ENCODE assay signal across 1 cellular context in the genomic region with DNA sequence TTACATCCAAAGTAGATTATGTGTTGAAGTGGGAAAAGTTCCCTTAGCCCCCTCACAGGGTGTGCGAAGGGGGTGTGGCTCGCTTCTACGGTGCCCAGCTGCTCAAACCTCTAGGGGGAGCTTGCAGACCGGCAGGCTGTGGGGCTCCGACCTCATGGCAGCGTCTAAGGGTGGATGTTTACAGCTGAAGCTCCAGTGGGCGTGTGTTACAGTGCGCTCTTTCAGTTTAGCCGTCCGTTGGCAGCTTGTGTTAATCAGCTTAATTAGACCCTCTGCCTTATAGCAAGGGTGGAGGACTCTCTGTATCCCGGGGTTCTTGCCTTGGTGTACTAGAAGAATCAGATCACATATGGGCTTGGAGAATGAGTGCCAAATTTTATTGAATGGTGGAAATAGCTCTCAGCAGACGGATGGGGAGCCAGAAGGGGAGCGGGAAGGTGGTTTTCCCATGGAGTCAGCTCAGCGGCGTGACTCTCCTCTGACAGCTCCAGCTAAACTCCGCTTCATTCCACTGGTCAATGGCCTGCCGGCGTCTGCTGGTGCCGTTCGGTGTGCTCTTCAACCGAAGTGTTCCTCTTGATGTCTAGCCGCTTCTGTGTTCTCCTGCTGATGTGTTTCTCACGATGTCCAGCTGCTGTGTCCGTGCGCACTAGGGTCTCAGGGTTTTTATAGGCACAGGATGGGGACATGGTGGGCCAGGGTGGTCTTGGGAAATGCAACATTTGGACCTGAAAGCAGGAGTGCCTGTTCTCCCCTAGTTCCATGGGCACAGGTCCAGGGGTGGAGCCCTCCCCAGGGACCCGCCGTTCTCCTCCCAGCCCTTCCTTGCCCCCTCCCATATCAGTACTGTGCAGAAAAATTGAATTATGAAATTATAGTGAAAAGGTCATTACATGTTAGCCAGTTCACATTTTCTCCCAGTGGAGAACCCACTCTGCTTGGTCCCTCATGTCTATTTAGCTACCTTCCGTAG.
TF ChIP-seq lines count a peak whose summit lies in the region.

No MANE protein-coding gene starts in this region.

TF ChIP-seq in K562, 482 proteins besides CTCF, POLR2A, EP300 and RAD21 (continued from another document and continues in another):
- TF ChIP-seq, protein P1, sequence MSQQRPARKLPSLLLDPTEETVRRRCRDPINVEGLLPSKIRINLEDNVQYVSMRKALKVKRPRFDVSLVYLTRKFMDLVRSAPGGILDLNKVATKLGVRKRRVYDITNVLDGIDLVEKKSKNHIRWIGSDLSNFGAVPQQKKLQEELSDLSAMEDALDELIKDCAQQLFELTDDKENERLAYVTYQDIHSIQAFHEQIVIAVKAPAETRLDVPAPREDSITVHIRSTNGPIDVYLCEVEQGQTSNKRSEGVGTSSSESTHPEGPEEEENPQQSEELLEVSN (IDR thresholded peaks at IDR 0.05; ENCODE audit: borderline replicate concordance in 1 of 2, extremely low read depth in 1 of 2, insufficient read depth in 1 of 2, insufficient read length in 1 of 2, low read depth in 1 of 2, low read length in 1 of 2, poor library complexity in 1 of 2, severe bottlenecking in 1 of 2): peak; percentile 26 to 76
- TF ChIP-seq TRIM28 (IDR thresholded peaks at IDR 0.05): 0 out of 2 replicates have a peak, but pooled peaks have one; percentile 50
- TF ChIP-seq CC2D1A (IDR thresholded peaks at IDR 0.05): peak; percentile 32; the same call in 1 of the 2 replicates
- 0 out of 2 replicates have a peak, but pooled peaks have one; percentile 33 for TF ChIP-seq CBX1 (IDR thresholded peaks at IDR 0.05; ENCODE audit: low read depth)
- TF ChIP-seq KLF16 (IDR thresholded peaks at IDR 0.05): peak; percentile 45; the same call in 1 of the 2 replicates
- TF ChIP-seq, protein P2, sequence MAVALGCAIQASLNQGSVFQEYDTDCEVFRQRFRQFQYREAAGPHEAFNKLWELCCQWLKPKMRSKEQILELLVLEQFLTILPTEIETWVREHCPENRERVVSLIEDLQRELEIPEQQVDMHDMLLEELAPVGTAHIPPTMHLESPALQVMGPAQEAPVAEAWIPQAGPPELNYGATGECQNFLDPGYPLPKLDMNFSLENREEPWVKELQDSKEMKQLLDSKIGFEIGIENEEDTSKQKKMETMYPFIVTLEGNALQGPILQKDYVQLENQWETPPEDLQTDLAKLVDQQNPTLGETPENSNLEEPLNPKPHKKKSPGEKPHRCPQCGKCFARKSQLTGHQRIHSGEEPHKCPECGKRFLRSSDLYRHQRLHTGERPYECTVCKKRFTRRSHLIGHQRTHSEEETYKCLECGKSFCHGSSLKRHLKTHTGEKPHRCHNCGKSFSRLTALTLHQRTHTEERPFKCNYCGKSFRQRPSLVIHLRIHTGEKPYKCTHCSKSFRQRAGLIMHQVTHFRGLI (CRISPR knock-in tag; IDR thresholded peaks at IDR 0.05): no peak
- TF ChIP-seq ZKSCAN1 (IDR thresholded peaks at IDR 0.05; ENCODE audit: low read depth, low read length): 0 out of 2 replicates have a peak, but pooled peaks have one; percentile 61
- no peak for TF ChIP-seq SAFB2 (IDR thresholded peaks at IDR 0.05; ENCODE audit: borderline replicate concordance, low read depth, low read length, severe bottlenecking)
- no peak for TF ChIP-seq SIRT6 (IDR thresholded peaks at IDR 0.05; ENCODE audit: low read depth, low read length)
- no peak for TF ChIP-seq KAT8 (IDR thresholded peaks at IDR 0.05; ENCODE audit: low read depth)
- no peak for TF ChIP-seq LARP7 (IDR thresholded peaks at IDR 0.05)
- peak; percentile 79 for TF ChIP-seq DACH1 (IDR thresholded peaks at IDR 0.05; ENCODE audit: partially characterized antibody)
- TF ChIP-seq HDAC2 (IDR thresholded peaks at IDR 0.05): peak; percentile 70; the same call in 1 of the 2 replicates
- TF ChIP-seq HDAC1 (IDR thresholded peaks at IDR 0.05): peak in 1 of 2 experiments; percentile 70; a peak in 1 of 4 replicates
- TF ChIP-seq SP1 (CRISPR knock-in tag; IDR thresholded peaks at IDR 0.05): peak; percentile 76
- TF ChIP-seq FOXP1 (CRISPR knock-in tag; IDR thresholded peaks at IDR 0.05): no peak
- 0 out of 2 replicates have a peak, but pooled peaks have one; percentile 15 for TF ChIP-seq EHMT2 (IDR thresholded peaks at IDR 0.05)
- peak; percentile 49 for TF ChIP-seq EGR1 (conservative IDR thresholded peaks at IDR 0.05)
- TF ChIP-seq KLF13 (tag; IDR thresholded peaks at IDR 0.05; ENCODE audit: borderline replicate concordance, low read depth): peak; percentile 99
- peak in 1 of 2 experiments; percentile 66; a peak in 2 of 4 replicates for TF ChIP-seq MAZ (CRISPR knock-in tag; conservative IDR thresholded peaks at IDR 0.05 in 1 of 2, IDR thresholded peaks at IDR 0.05 in 1 of 2)
- TF ChIP-seq ZNF384 (IDR thresholded peaks at IDR 0.05; ENCODE audit: low read depth, low read length): 0 out of 2 replicates have a peak, but pooled peaks have one; percentile 19
- TF ChIP-seq, protein P3, sequence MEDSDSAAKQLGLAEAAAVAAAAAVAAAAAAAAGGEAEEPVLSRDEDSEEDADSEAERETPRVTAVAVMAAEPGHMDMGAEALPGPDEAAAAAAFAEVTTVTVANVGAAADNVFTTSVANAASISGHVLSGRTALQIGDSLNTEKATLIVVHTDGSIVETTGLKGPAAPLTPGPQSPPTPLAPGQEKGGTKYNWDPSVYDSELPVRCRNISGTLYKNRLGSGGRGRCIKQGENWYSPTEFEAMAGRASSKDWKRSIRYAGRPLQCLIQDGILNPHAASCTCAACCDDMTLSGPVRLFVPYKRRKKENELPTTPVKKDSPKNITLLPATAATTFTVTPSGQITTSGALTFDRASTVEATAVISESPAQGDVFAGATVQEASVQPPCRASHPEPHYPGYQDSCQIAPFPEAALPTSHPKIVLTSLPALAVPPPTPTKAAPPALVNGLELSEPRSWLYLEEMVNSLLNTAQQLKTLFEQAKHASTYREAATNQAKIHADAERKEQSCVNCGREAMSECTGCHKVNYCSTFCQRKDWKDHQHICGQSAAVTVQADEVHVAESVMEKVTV (CRISPR knock-in tag; IDR thresholded peaks at IDR 0.05): peak; percentile 86
- TF ChIP-seq RB1 (IDR thresholded peaks at IDR 0.05; ENCODE audit: low read depth): peak; percentile 71; the same call in 1 of the 2 replicates
- peak; percentile 86 for TF ChIP-seq ZNF12 (CRISPR knock-in tag; IDR thresholded peaks at IDR 0.05)
- TF ChIP-seq TEAD4 (IDR thresholded peaks at IDR 0.05; ENCODE audit: low read length): no peak
- no peak for TF ChIP-seq TEAD4 (CRISPR knock-in tag; IDR thresholded peaks at IDR 0.05; ENCODE audit: borderline replicate concordance)
- TF ChIP-seq, protein P4, sequence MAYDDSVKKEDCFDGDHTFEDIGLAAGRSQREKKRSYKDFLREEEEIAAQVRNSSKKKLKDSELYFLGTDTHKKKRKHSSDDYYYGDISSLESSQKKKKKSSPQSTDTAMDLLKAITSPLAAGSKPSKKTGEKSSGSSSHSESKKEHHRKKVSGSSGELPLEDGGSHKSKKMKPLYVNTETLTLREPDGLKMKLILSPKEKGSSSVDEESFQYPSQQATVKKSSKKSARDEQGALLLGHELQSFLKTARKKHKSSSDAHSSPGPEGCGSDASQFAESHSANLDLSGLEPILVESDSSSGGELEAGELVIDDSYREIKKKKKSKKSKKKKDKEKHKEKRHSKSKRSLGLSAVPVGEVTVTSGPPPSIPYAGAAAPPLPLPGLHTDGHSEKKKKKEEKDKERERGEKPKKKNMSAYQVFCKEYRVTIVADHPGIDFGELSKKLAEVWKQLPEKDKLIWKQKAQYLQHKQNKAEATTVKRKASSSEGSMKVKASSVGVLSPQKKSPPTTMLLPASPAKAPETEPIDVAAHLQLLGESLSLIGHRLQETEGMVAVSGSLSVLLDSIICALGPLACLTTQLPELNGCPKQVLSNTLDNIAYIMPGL (CRISPR knock-in tag; IDR thresholded peaks at IDR 0.05): no peak
- TF ChIP-seq CBX3 (IDR thresholded peaks at IDR 0.05; ENCODE audit: borderline replicate concordance in 1 of 2, low read length in 2 of 2): peak in 1 of 2 experiments; percentile 12; a peak in 1 of 3 replicates
- TF ChIP-seq, protein P5, sequence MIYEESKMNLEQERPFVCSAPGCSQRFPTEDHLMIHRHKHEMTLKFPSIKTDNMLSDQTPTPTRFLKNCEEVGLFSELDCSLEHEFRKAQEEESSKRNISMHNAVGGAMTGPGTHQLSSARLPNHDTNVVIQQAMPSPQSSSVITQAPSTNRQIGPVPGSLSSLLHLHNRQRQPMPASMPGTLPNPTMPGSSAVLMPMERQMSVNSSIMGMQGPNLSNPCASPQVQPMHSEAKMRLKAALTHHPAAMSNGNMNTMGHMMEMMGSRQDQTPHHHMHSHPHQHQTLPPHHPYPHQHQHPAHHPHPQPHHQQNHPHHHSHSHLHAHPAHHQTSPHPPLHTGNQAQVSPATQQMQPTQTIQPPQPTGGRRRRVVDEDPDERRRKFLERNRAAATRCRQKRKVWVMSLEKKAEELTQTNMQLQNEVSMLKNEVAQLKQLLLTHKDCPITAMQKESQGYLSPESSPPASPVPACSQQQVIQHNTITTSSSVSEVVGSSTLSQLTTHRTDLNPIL (CRISPR knock-in tag; IDR thresholded peaks at IDR 0.05): no peak
- TF ChIP-seq TCF3 (CRISPR knock-in tag; IDR thresholded peaks at IDR 0.05): peak; percentile 22; the same call in 1 of the 2 replicates
- TF ChIP-seq ATF7 (IDR thresholded peaks at IDR 0.05): 0 out of 2 replicates have a peak, but pooled peaks have one; percentile 39
- no peak for TF ChIP-seq ZNF140 (CRISPR knock-in tag; IDR thresholded peaks at IDR 0.05)
- TF ChIP-seq EP400 (IDR thresholded peaks at IDR 0.05): peak; percentile 71
- 0 out of 2 replicates have a peak, but pooled peaks have one; percentile 5 for TF ChIP-seq SMAD3 (CRISPR knock-in tag; conservative IDR thresholded peaks at IDR 0.05)
- TF ChIP-seq, protein P6, sequence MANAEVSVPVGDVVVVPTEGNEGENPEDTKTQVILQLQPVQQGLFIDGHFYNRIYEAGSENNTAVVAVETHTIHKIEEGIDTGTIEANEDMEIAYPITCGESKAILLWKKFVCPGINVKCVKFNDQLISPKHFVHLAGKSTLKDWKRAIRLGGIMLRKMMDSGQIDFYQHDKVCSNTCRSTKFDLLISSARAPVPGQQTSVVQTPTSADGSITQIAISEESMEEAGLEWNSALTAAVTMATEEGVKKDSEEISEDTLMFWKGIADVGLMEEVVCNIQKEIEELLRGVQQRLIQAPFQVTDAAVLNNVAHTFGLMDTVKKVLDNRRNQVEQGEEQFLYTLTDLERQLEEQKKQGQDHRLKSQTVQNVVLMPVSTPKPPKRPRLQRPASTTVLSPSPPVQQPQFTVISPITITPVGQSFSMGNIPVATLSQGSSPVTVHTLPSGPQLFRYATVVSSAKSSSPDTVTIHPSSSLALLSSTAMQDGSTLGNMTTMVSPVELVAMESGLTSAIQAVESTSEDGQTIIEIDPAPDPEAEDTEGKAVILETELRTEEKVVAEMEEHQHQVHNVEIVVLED (CRISPR knock-in tag; IDR thresholded peaks at IDR 0.05): no peak
- peak; percentile 97 to 99 for TF ChIP-seq FOXK2 (conservative IDR thresholded peaks at IDR 0.05 in 1 of 2, IDR thresholded peaks at IDR 0.05 in 1 of 2; ENCODE audit: low read depth in 2 of 2)
- no peak for TF ChIP-seq SMARCE1 (IDR thresholded peaks at IDR 0.05)
- no peak for TF ChIP-seq HMG20B (CRISPR knock-in tag; IDR thresholded peaks at IDR 0.05)
- TF ChIP-seq YY1 (IDR thresholded peaks at IDR 0.05; ENCODE audit: borderline replicate concordance in 1 of 3, control insufficient read depth in 1 of 3, extremely low read depth in 1 of 3, insufficient read depth in 3 of 3, insufficient read length in 1 of 3, insufficient replicate concordance in 2 of 3, low read depth in 1 of 3, low read length in 2 of 3): peak in 2 of 3 experiments; percentile 31 to 41
- TF ChIP-seq SIN3A (IDR thresholded peaks at IDR 0.05; ENCODE audit: borderline replicate concordance in 2 of 2, control insufficient read depth in 1 of 2, low read depth in 2 of 2, low read length in 2 of 2): peak; percentile 93 to 96; a peak in 2 of 4 replicates
- TF ChIP-seq, protein P7, sequence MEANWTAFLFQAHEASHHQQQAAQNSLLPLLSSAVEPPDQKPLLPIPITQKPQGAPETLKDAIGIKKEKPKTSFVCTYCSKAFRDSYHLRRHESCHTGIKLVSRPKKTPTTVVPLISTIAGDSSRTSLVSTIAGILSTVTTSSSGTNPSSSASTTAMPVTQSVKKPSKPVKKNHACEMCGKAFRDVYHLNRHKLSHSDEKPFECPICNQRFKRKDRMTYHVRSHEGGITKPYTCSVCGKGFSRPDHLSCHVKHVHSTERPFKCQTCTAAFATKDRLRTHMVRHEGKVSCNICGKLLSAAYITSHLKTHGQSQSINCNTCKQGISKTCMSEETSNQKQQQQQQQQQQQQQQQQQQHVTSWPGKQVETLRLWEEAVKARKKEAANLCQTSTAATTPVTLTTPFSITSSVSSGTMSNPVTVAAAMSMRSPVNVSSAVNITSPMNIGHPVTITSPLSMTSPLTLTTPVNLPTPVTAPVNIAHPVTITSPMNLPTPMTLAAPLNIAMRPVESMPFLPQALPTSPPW (CRISPR knock-in tag; IDR thresholded peaks at IDR 0.05): peak; percentile 43; the same call in 1 of the 2 replicates
- TF ChIP-seq, protein P8, sequence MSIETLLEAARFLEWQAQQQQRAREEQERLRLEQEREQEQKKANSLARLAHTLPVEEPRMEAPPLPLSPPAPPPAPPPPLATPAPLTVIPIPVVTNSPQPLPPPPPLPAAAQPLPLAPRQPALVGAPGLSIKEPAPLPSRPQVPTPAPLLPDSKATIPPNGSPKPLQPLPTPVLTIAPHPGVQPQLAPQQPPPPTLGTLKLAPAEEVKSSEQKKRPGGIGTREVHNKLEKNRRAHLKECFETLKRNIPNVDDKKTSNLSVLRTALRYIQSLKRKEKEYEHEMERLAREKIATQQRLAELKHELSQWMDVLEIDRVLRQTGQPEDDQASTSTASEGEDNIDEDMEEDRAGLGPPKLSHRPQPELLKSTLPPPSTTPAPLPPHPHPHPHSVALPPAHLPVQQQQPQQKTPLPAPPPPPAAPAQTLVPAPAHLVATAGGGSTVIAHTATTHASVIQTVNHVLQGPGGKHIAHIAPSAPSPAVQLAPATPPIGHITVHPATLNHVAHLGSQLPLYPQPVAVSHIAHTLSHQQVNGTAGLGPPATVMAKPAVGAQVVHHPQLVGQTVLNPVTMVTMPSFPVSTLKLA (conservative IDR thresholded peaks at IDR 0.05): peak; percentile 97 to 99
- TF ChIP-seq RHOXF2B (CRISPR knock-in tag; conservative IDR thresholded peaks at IDR 0.05): no peak
- peak; percentile 75; the same call in 1 of the 2 replicates for TF ChIP-seq XRCC5 (IDR thresholded peaks at IDR 0.05; ENCODE audit: low read depth, low read length)
- no peak for TF ChIP-seq ZBTB8A (IDR thresholded peaks at IDR 0.05; ENCODE audit: partially characterized antibody)
- TF ChIP-seq, protein P9, sequence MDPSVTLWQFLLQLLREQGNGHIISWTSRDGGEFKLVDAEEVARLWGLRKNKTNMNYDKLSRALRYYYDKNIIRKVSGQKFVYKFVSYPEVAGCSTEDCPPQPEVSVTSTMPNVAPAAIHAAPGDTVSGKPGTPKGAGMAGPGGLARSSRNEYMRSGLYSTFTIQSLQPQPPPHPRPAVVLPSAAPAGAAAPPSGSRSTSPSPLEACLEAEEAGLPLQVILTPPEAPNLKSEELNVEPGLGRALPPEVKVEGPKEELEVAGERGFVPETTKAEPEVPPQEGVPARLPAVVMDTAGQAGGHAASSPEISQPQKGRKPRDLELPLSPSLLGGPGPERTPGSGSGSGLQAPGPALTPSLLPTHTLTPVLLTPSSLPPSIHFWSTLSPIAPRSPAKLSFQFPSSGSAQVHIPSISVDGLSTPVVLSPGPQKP (CRISPR knock-in tag; IDR thresholded peaks at IDR 0.05): no peak
